In genomic region chr5:132055441-132055807, GRCh38 we compare ENCODE assay signal across 30 cellular contexts. TPM values are rescaled to one million over a fixed set of nuclear protein-coding genes. Genes with fewer than 3 reads are reported as not detected.
DNase-seq lines count a peak whose midpoint lies in the region; ATAC-seq and TF ChIP-seq lines count a peak whose summit lies in the region.
"Had no signal": no experiment of that assay in that cellular context is flagged by ENCODE, and none has a peak within 500 bp of the region (broad histone marks: within the 10 kb centered on the region; RNA-seq: fewer than 3 reads in every experiment).

No MANE protein-coding gene starts in this region.

- peak overlapping the region; percentile 16 for H3K4me2 ChIP-seq in Loucy (ENCODE audit: low read depth, low read length, poor library complexity, severe bottlenecking)
- H3K4me2 ChIP-seq: SK-N-SH, smooth muscle cell had no signal

- H3K4me1 ChIP-seq in Loucy (ENCODE audit: insufficient read depth, low read length, poor library complexity, severe bottlenecking): peaks cover 29% of the 10 kb centered on the region
- H3K4me1 ChIP-seq: esophagus squamous epithelium, uterus had no signal

- no peaks in the 10 kb centered on the region for H3K79me2 ChIP-seq in Loucy (ENCODE audit: insufficient read depth, low read length)

- H4K20me1 ChIP-seq in Loucy (ENCODE audit: insufficient read depth, low read length, poor library complexity, severe bottlenecking): no peaks in the 10 kb centered on the region

- TF ChIP-seq CTCF in Loucy (conservative IDR thresholded peaks at IDR 0.05; ENCODE audit: low read length): no peak

- H3K9me2 ChIP-seq in Loucy (replicated peaks; ENCODE audit: low read depth, low read length): no peaks in the 10 kb centered on the region
- H3K9me2 ChIP-seq: SK-N-SH had no signal

- no peak overlapping the region for H3K9ac ChIP-seq in Loucy (ENCODE audit: low read depth, low read length, poor library complexity, severe bottlenecking)
- H3K9ac ChIP-seq: SK-N-SH had no signal

- H3K36me3 ChIP-seq in Loucy (ENCODE audit: insufficient read depth, low read length): no peaks in the 10 kb centered on the region
- H3K36me3 ChIP-seq: brain microvascular endothelial cell, esophagus squamous epithelium, ovary, uterus had no signal

- ATAC-seq in T-helper 17 cell (no peak), left lobe of liver (no peak), HG02973 (IDR thresholded peaks at IDR 0.05; ENCODE audit: unreplicated experiment) (no peak), GM21576 (IDR thresholded peaks at IDR 0.05; ENCODE audit: unreplicated experiment) (no peak), GM18505 (IDR thresholded peaks at IDR 0.05; ENCODE audit: unreplicated experiment) (no peak)
- ATAC-seq: GM12878, HepG2, left ventricle myocardium superior, WTC11 had no signal

- peaks cover 55% of the 10 kb centered on the region for H3K4me1 Mint-ChIP-seq in T-helper 2 cell treated with Interferon-gamma antibody and Interleukin-4, amounts not matched to agents 5 μg/mL and 100 μg/mL, for 36 hours (ENCODE audit: low read depth)
- peaks cover 58% of the 10 kb centered on the region for H3K4me1 Mint-ChIP-seq in T-helper 17 cell
- H3K4me1 Mint-ChIP-seq: B cell, mesothelial cell of epicardium had no signal

- peaks cover 9% of the 10 kb centered on the region for H3K27me3 Mint-ChIP-seq in T-helper 2 cell treated with Interferon-gamma antibody and Interleukin-4, amounts not matched to agents 5 μg/mL and 100 μg/mL, for 36 hours (ENCODE audit: low read depth)
- H3K27me3 Mint-ChIP-seq in T-helper 17 cell: peaks cover 10% of the 10 kb centered on the region

- H3F3A ChIP-seq in Loucy (ENCODE audit: low read depth): no peaks in the 10 kb centered on the region

- no peak for DNase-seq in T-helper 2 cell treated with Interferon-gamma antibody and Interleukin-4, amounts not matched to agents 5 μg/mL and 100 μg/mL, for 36 hours (ENCODE audit: low spot score)
- DNase-seq in T-helper 2 cell: no peak
- no peak for DNase-seq in T-helper 17 cell
- DNase-seq in left lobe of liver (ENCODE audit: low spot score): peak; percentile 26
- DNase-seq: brain microvascular endothelial cell, esophagus squamous epithelium, hippocampal formation, Kasumi-1, NCI-H2029 treated with DMSO at 0.1 percent for 48 hours, NCI-H526, retina, SK-N-SH had no signal

- H3K9me3 Mint-ChIP-seq in T-helper 2 cell treated with Interferon-gamma antibody and Interleukin-4, amounts not matched to agents 5 μg/mL and 100 μg/mL, for 36 hours: no peaks in the 10 kb centered on the region
- H3K9me3 Mint-ChIP-seq: mesothelial cell of epicardium; naive thymus-derived CD4-positive, alpha-beta T cell; WTC11 had no signal

- no peaks in the 10 kb centered on the region for H3K27me3 ChIP-seq in Loucy (ENCODE audit: insufficient read depth, low read length, poor library complexity, severe bottlenecking)
- H3K27me3 ChIP-seq: brain microvascular endothelial cell, ovary, uterus had no signal

- H3K27ac Mint-ChIP-seq in T-helper 2 cell treated with Interferon-gamma antibody and Interleukin-4, amounts not matched to agents 5 μg/mL and 100 μg/mL, for 36 hours: peak overlapping the region; percentile 86
- H3K27ac Mint-ChIP-seq in T-helper 17 cell: peak overlapping the region; percentile 92
- H3K27ac Mint-ChIP-seq: B cell, mesothelial cell of epicardium, WTC11 had no signal

- H3K9me3 ChIP-seq in Loucy (ENCODE audit: insufficient read depth, low read depth, low read length): no peaks in the 10 kb centered on the region
- no peaks in the 10 kb centered on the region for H3K9me3 ChIP-seq in T-helper 17 cell (ENCODE audit: control insufficient read depth, low read length, poor library complexity, severe bottlenecking)
- H3K9me3 ChIP-seq: esophagus squamous epithelium, ovary, SK-N-SH, uterus had no signal

- no peak for TF ChIP-seq POLR2A in GM18505 (IDR thresholded peaks at IDR 0.05; ENCODE audit: borderline replicate concordance, extremely low read depth, insufficient read depth, insufficient read length)

- no peaks in the 10 kb centered on the region for H3K36me3 Mint-ChIP-seq in T-helper 2 cell treated with Interferon-gamma antibody and Interleukin-4, amounts not matched to agents 5 μg/mL and 100 μg/mL, for 36 hours (ENCODE audit: low read depth)
- no peaks in the 10 kb centered on the region for H3K36me3 Mint-ChIP-seq in T-helper 17 cell (ENCODE audit: low read depth)
- H3K36me3 Mint-ChIP-seq: mesothelial cell of epicardium; naive thymus-derived CD4-positive, alpha-beta T cell; WTC11 had no signal

- H3K4me3 ChIP-seq in Loucy (ENCODE audit: low read length, poor library complexity, severe bottlenecking): no peak overlapping the region
- H3K4me3 ChIP-seq: esophagus squamous epithelium, GM12878, ovary, smooth muscle cell, uterus had no signal

- no peak overlapping the region for H3K4me3 Mint-ChIP-seq in T-helper 2 cell treated with Interferon-gamma antibody and Interleukin-4, amounts not matched to agents 5 μg/mL and 100 μg/mL, for 36 hours
- H3K4me3 Mint-ChIP-seq in T-helper 17 cell: peak overlapping the region; percentile 77
- H3K4me3 Mint-ChIP-seq: B cell, mesothelial cell of epicardium, WTC11 had no signal

- H2AFZ ChIP-seq in Loucy (ENCODE audit: low read length): no peak overlapping the region

RNA-seq across cellular contexts. Expression of gene IL3, which starts 5.0 kb away (rescaled TPM):
- total RNA-seq in T-helper 17 cell (not detected), left lobe of liver (not detected)
- total RNA-seq: A673, B cell, esophagus squamous epithelium, frontal cortex, GM12878, HepG2, left ventricle myocardium superior, mesothelial cell of epicardium, OCI-LY7, ovary, smooth muscle cell, temporal lobe, uterus, WTC11 had no signal

RNA-seq across cellular contexts. Expression of gene CSF2, which starts 18.2 kb away (rescaled TPM):
- total RNA-seq in T-helper 17 cell: not detected
- total RNA-seq in left lobe of liver: not detected
- total RNA-seq: A673, B cell, esophagus squamous epithelium, frontal cortex, HepG2, left ventricle myocardium superior, mesothelial cell of epicardium, OCI-LY7, smooth muscle cell, temporal lobe, uterus, WTC11 had no signal

RNA-seq across cellular contexts. Expression of gene ACSL6, which starts 44.0 kb away (rescaled TPM):
- total RNA-seq in T-helper 17 cell: 10 to 100 TPM; 18.0 to 22.2 TPM
- total RNA-seq in left lobe of liver: 3.7 TPM
- total RNA-seq: A673, GM12878, mesothelial cell of epicardium, OCI-LY7, smooth muscle cell had no signal
